1 cellular context compared by ENCODE assay signal in the genomic region with DNA sequence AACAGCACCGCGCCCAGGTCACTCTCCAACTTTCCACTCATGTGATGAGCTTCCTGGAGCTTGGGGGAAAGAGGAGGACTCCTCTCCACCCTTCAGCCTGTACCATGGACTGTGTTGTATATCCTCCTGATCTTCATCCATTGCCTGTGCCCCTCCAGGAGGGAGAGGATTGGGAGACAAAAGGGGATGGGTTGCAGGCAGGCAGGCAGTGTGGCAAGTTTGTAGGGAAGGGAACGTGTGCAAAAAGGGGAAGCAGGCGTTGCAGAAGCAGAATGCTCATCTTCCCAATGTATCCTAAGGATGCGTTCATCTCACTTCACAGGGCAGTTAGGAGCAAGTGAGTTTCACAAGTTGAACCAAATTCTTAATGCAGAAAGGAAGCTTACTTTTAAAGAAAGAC.
TF ChIP-seq lines count a peak whose summit lies in the region.

No MANE protein-coding gene starts in this region.

TF ChIP-seq in endothelial cell of umbilical vein, 7 proteins besides CTCF, POLR2A, EP300 and RAD21:
- TF ChIP-seq, protein P1, sequence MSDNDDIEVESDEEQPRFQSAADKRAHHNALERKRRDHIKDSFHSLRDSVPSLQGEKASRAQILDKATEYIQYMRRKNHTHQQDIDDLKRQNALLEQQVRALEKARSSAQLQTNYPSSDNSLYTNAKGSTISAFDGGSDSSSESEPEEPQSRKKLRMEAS (IDR thresholded peaks at IDR 0.05; ENCODE audit: insufficient read depth, insufficient read length): no peak
- TF ChIP-seq MYC (IDR thresholded peaks at IDR 0.05; ENCODE audit: low read depth, low read length) (no peak), JUN (IDR thresholded peaks at IDR 0.05; ENCODE audit: borderline replicate concordance, insufficient read depth, insufficient read length, low read depth) (no peak), POLR2AphosphoS5 (IDR thresholded peaks at IDR 0.05; ENCODE audit: insufficient read depth, low read depth, low read length) (no peak), GATA2 (IDR thresholded peaks at IDR 0.05; ENCODE audit: insufficient read depth, insufficient read length, low read depth, low read length) (no peak), EZH2 (IDR thresholded peaks at IDR 0.05; ENCODE audit: borderline replicate concordance, low read depth, low read length, severe bottlenecking) (no peak), FOS (IDR thresholded peaks at IDR 0.05; ENCODE audit: borderline replicate concordance, insufficient read depth, low read length) (no peak)
